ENCODE assay signal across 8 cellular contexts in genomic region chr1:117930173-117930447, GRCh38. TPM values are rescaled to one million over a fixed set of nuclear protein-coding genes. Genes with fewer than 3 reads are reported as not detected.
DNase-seq lines count a peak whose midpoint lies in the region; ATAC-seq and TF ChIP-seq lines count a peak whose summit lies in the region.

No MANE protein-coding gene starts in this region.

- H3K36me3 ChIP-seq in CD4-positive, CD25-positive, alpha-beta regulatory T cell (ENCODE audit: control insufficient read depth, insufficient read depth, low read length), result peaks cover 8% of the 10 kb centered on the region
- no peaks in the 10 kb centered on the region for H3K36me3 ChIP-seq in mucosa of descending colon (ENCODE audit: low read depth)

- in situ Hi-C loops in G401 (cut with HindIII; ENCODE audit: low sequenced_read_pairs), result no loop called here

- POLR2A ChIA-PET in MCF 10A (lab: Yijun Ruan, JAX), result interaction anchor here (0.6 to 3.3 kb wide), 10 partner anchors 9 to 563 kb away, joined by 3 to 28 read pairs (median 4); no protein-coding TSS in a partner anchor

- peak overlapping the region; percentile 95 for H3K4me3 ChIP-seq in CD4-positive, CD25-positive, alpha-beta regulatory T cell (ENCODE audit: low read depth, low read length)
- peak overlapping the region; percentile 82 for H3K4me3 ChIP-seq in mucosa of descending colon

- peak overlapping the region; percentile 96 to 99 (median 99) for H3K4me3 Mint-ChIP-seq in CD4-positive, CD25-positive, alpha-beta regulatory T cell
- H3K4me3 Mint-ChIP-seq in MCF 10A (ENCODE audit: unreplicated experiment), result peak overlapping the region; percentile 89

- peak overlapping the region; percentile 87 to 98 (median 96) for H3K27ac Mint-ChIP-seq in CD4-positive, CD25-positive, alpha-beta regulatory T cell
- H3K27ac Mint-ChIP-seq in MCF 10A (ENCODE audit: low read depth, unreplicated experiment), result peak overlapping the region; percentile 78

- no peak for TF ChIP-seq CTCF in MCF 10A (IDR thresholded peaks at IDR 0.05; ENCODE audit: unreplicated experiment)
- TF ChIP-seq CTCF in mucosa of descending colon (IDR thresholded peaks at IDR 0.05), result no peak

- peak in 1 of 3 donors; percentile 45 for DNase-seq in CD4-positive, CD25-positive, alpha-beta regulatory T cell
- DNase-seq in MCF 10A (ENCODE audit: unreplicated experiment) (no peak), mucosa of descending colon (no peak), SKM-1 treated with dmso at 0.1 percent for 144 hours (lab: John Stamatoyannopoulos, UW; ENCODE audit: unreplicated experiment) (no peak), G401 (ENCODE audit: low spot score) (no peak)

- peaks cover 27 to 83% (median 59%) of the 10 kb centered on the region in 4 donors for H3K4me1 Mint-ChIP-seq in CD4-positive, CD25-positive, alpha-beta regulatory T cell
- H3K4me1 Mint-ChIP-seq in MCF 10A (ENCODE audit: insufficient read depth, unreplicated experiment), result peaks cover 30% of the 10 kb centered on the region

- no peaks in the 10 kb centered on the region for H3K27me3 ChIP-seq in CD4-positive, CD25-positive, alpha-beta regulatory T cell (ENCODE audit: control insufficient read depth, insufficient read depth, low read length)

- H3K4me1 ChIP-seq in CD4-positive, CD25-positive, alpha-beta regulatory T cell (ENCODE audit: control insufficient read depth, insufficient read depth, low read length, poor library complexity, severe bottlenecking), result peaks cover 35% of the 10 kb centered on the region
- H3K4me1 ChIP-seq in mucosa of descending colon (ENCODE audit: low read depth), result peaks cover 25% of the 10 kb centered on the region

- no peaks in the 10 kb centered on the region for H3K27me3 Mint-ChIP-seq in CD4-positive, CD25-positive, alpha-beta regulatory T cell
- no peaks in the 10 kb centered on the region for H3K27me3 Mint-ChIP-seq in MCF 10A (ENCODE audit: insufficient read depth, unreplicated experiment)

- no peaks in the 10 kb centered on the region for H3K9me3 ChIP-seq in CD4-positive, CD25-positive, alpha-beta regulatory T cell (ENCODE audit: control insufficient read depth in 2 of 2, low read length in 2 of 2)
- no peaks in the 10 kb centered on the region for H3K9me3 ChIP-seq in mucosa of descending colon

- CTCF ChIA-PET in MCF 10A (lab: Yijun Ruan, JAX), result interaction anchor here (1.1 kb wide), 1 partner anchor 396 kb away, joined by 3 read pairs; no protein-coding TSS in a partner anchor

- H3K27ac ChIP-seq in CD4-positive, CD25-positive, alpha-beta regulatory T cell (ENCODE audit: insufficient read depth, low read length, poor library complexity, severe bottlenecking), result peak overlapping the region; percentile 94

- H3K36me3 Mint-ChIP-seq in CD4-positive, CD25-positive, alpha-beta regulatory T cell, result peaks cover 19% of the 10 kb centered on the region
- peaks cover 25% of the 10 kb centered on the region for H3K36me3 Mint-ChIP-seq in MCF 10A (ENCODE audit: insufficient read depth, unreplicated experiment)

- no TSS peak for BruUV-seq in MCF 10A (replicated peaks; lab: Mats Ljungman, UMichigan)

- intact Hi-C loops in MCF 10A (cut with micrococcal nuclease) (no loop called here), mucosa of descending colon (cut with DNase I, micrococcal nuclease) (no loop called here)

- no peak for ATAC-seq in CD4-positive, CD25-positive, alpha-beta regulatory T cell (ENCODE audit: low read depth in 2 of 2)
- ATAC-seq in HG03342 (IDR thresholded peaks at IDR 0.05; ENCODE audit: unreplicated experiment), result peak; percentile 2
- ATAC-seq in mucosa of descending colon, result peak; percentile 0
- no peak for ATAC-seq in GM19397 (IDR thresholded peaks at IDR 0.05; ENCODE audit: unreplicated experiment)
- no peak for ATAC-seq in HG03108 (IDR thresholded peaks at IDR 0.05; ENCODE audit: unreplicated experiment)

- H3K9me3 Mint-ChIP-seq in CD4-positive, CD25-positive, alpha-beta regulatory T cell, result no peaks in the 10 kb centered on the region
- H3K9me3 Mint-ChIP-seq in MCF 10A (ENCODE audit: unreplicated experiment), result no peaks in the 10 kb centered on the region

RNA-seq across cellular contexts. Expression of gene WDR3, which starts 0.6 kb away (rescaled TPM):
- total RNA-seq in CD4-positive, CD25-positive, alpha-beta regulatory T cell, result 11.4 TPM
- polyA plus RNA-seq in CD4-positive, CD25-positive, alpha-beta regulatory T cell, result 10 to 100 TPM; 15.7 to 41.9 (median 23.2) TPM
- total RNA-seq in MCF 10A (2022), result 57.3 and 74.1 TPM in 2 replicates
- total RNA-seq in mucosa of descending colon, result 10 to 100 TPM; 12.5 to 13.3 (median 13.0) TPM
- 29.3 and 39.4 TPM in 2 replicates for total RNA-seq in G401 (2014; rRNA removed; shearing (Covaris generic))

RNA-seq across cellular contexts. Expression of gene GDAP2, which starts 0.7 kb away (rescaled TPM):
- 27.9 TPM for total RNA-seq in CD4-positive, CD25-positive, alpha-beta regulatory T cell
- polyA plus RNA-seq in CD4-positive, CD25-positive, alpha-beta regulatory T cell, result 10 to 100 TPM in 2 of 4 donors, 1 to 10 TPM in 2; 9.5 to 17.8 (median 12.0) TPM
- total RNA-seq in MCF 10A (2022) (27.3 and 29.7 TPM in 2 replicates), mucosa of descending colon (10 to 100 TPM; 27.4 to 36.0 (median 33.5) TPM)
- total RNA-seq in G401 (2014; rRNA removed; shearing (Covaris generic)), result 8.0 and 9.4 TPM in 2 replicates

Comparison
In these comparisons a context has a peak if more than half of its experiments do, and no peak if none do; other contexts are left out.
1. ATAC-seq: peak in HG03342 (single experiment) and mucosa of descending colon (single experiment); none in CD4-positive, CD25-positive, alpha-beta regulatory T cell (0 of 2), GM19397 (single experiment) and HG03108 (single experiment).